Comparison of ENCODE assay signal across 21 cellular contexts in the genomic region with DNA sequence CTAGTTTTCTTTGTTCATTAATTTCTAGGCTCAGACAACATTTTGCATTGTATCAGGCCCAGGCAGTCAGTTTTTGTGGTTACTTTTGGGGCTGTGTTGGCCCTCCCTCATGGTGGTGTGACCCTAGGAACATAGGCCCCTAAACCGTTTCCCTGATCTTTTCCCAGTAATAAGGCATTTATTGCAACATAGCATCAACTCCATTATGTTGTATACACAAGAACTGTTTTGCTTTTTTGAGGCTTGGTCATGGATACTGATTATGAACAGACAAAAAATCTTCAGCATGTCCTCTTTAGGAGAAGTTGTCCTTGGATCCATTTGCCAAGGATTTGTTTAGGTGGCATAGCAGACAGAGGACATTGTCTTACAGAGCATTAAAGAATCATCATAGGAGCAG. TPM values are rescaled to one million over a fixed set of nuclear protein-coding genes. Genes with fewer than 3 reads are reported as not detected.
"Had no signal": no experiment of that assay in that cellular context is flagged by ENCODE, and none has a peak within 500 bp of the region (broad histone marks: within the 10 kb centered on the region; RNA-seq: fewer than 3 reads in every experiment).

No MANE protein-coding gene starts in this region.

- H3K27me3 Mint-ChIP-seq: stimulated activated naive B cell treated with anti-CD40 and anti-IgM and Interleukin-4, amounts not matched to agents 10 μg/mL and 1 μg/mL and 100 μg/mL, for 72 hours had no signal

- H3K36me3 ChIP-seq: esophagus muscularis mucosa, thyroid gland had no signal

- H3K4me1 ChIP-seq: foreskin keratinocyte had no signal

- FAIRE-seq: astrocyte, colon, kidney, urothelium cell line had no signal

- H3K36me3 Mint-ChIP-seq: natural killer cell had no signal

- H3K9me3 ChIP-seq: esophagus muscularis mucosa, left lung, thyroid gland had no signal

- H3K27ac ChIP-seq: esophagus muscularis mucosa, foreskin keratinocyte, left lung, skin epidermis, VCaP had no signal

- H3K4me3 Mint-ChIP-seq: natural killer cell; stimulated activated naive B cell treated with anti-CD40 and anti-IgM and Interleukin-4, amounts not matched to agents 10 μg/mL and 1 μg/mL and 100 μg/mL, for 72 hours had no signal

- H3K27me3 ChIP-seq: esophagus muscularis mucosa, foreskin keratinocyte, left lung, thyroid gland had no signal

- H3K27ac Mint-ChIP-seq: stimulated activated naive B cell treated with anti-CD40 and anti-IgM and Interleukin-4, amounts not matched to agents 10 μg/mL and 1 μg/mL and 100 μg/mL, for 72 hours had no signal

- DNase-seq: activated CD4-positive, alpha-beta T cell treated with anti-CD3 and anti-CD28 coated beads, Interleukin-2, amount 50 U/mL, for 48 hours; activated T-cell treated with anti-CD3 and anti-CD28 coated beads, Interleukin-2, amount 50 U/mL, for 48 hours; foreskin keratinocyte; glutamatergic neuron; hypothalamus; kidney; left lung; mammary epithelial cell; natural killer cell; nucleus accumbens; stimulated activated CD4-positive, alpha-beta T cell treated with anti-CD3 and anti-CD28 coated beads, Interleukin-15, amount 100 ng/mL, for 24 hours; stimulated activated CD4-positive, alpha-beta T cell treated with anti-CD3 and anti-CD28 coated beads, Interleukin-4, amount 100 ng/mL, for 1 hour; stimulated activated naive B cell treated with anti-CD40 and anti-IgM and Interleukin-4, amounts not matched to agents 10 μg/mL and 1 μg/mL and 100 μg/mL, for 72 hours; T-helper 1 cell; thyroid gland had no signal

- ATAC-seq: foreskin keratinocyte; left lung; natural killer cell; stimulated activated naive B cell treated with anti-CD40 and anti-IgM and Interleukin-4, amounts not matched to agents 10 μg/mL and 1 μg/mL and 100 μg/mL, for 72 hours had no signal

- H3K4me3 ChIP-seq: esophagus muscularis mucosa, left lung, skin epidermis, thyroid gland had no signal

RNA-seq across cellular contexts. Expression of a gene that starts 10.3 kb away (rescaled TPM):
- total RNA-seq: foreskin keratinocyte, natural killer cell had no signal
- polyA plus RNA-seq: foreskin keratinocyte had no signal
